ENCODE assay signal across 19 cellular contexts in the genomic region with DNA sequence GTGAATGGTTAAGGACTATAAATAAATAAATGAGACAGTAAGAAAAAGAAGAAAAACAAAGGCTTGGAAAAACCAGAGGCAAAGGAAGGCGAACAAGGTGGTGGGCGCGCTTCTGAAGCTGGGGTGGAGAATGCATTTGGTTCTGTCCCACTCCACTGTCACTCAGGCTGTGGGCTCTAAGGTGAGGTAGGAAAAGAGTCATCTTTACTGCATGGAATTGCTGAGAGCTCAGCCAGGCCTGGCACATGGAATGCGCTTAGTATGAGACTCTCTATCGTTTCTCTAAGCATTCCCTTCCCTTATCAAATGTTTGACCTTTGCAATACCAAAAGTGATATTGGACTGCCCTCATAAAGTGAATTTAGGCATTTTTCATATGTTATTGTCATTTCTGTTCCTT.
DNase-seq lines count a peak whose midpoint lies in the region; ATAC-seq and TF ChIP-seq lines count a peak whose summit lies in the region.
"Had no signal": no experiment of that assay in that cellular context is flagged by ENCODE, and none has a peak within 500 bp of the region (broad histone marks: within the 10 kb centered on the region; RNA-seq: fewer than 3 reads in every experiment).

No MANE protein-coding gene starts in this region.

- 79 to 88% methylated on average over 5 of the region's 5 CpGs for WGBS in heart right ventricle, 2 donors
- WGBS in mesenchymal stem cell: 97% methylated on average over 4 of the region's 5 CpGs
- WGBS in spleen, 5 donors: 89 to 98% (median 93%) methylated on average over 5 of the region's 5 CpGs

- no peak overlapping the region for H3K23ac ChIP-seq in mesenchymal stem cell (ENCODE audit: low read length in 2 of 2)

- H3K4me1 Mint-ChIP-seq in type B pancreatic cell (ENCODE audit: unreplicated experiment): no peaks in the 10 kb centered on the region
- H3K4me1 Mint-ChIP-seq: CD4-positive, CD25-positive, alpha-beta regulatory T cell had no signal

- TF ChIP-seq CTCF in heart right ventricle (IDR thresholded peaks at IDR 0.05) (no peak), type B pancreatic cell (conservative IDR thresholded peaks at IDR 0.05) (no peak), spleen (IDR thresholded peaks at IDR 0.05 in 8 of 11, conservative IDR thresholded peaks at IDR 0.05 in 3 of 11) (no peak), GM10266 (IDR thresholded peaks at IDR 0.05; ENCODE audit: control insufficient read depth, insufficient read depth, low read depth, missing control alignments) (no peak)

- H3K4me2 ChIP-seq in mesenchymal stem cell (ENCODE audit: low read length, poor library complexity, severe bottlenecking): no peak overlapping the region

- H2AK5ac ChIP-seq in mesenchymal stem cell (ENCODE audit: low read length, severe bottlenecking): no peak overlapping the region

- ATAC-seq in heart right ventricle: peak in 5 of 8 donors; percentile 29 to 63 (median 58)
- ATAC-seq in HG03097 (IDR thresholded peaks at IDR 0.05; ENCODE audit: low FRiP score, unreplicated experiment): no peak

- no peak overlapping the region for H3K4ac ChIP-seq in mesenchymal stem cell (ENCODE audit: low read depth in 1 of 2, low read length in 2 of 2)

- no peaks in the 10 kb centered on the region for H3K27me3 ChIP-seq in heart right ventricle
- H3K27me3 ChIP-seq in mesenchymal stem cell (ENCODE audit: control insufficient read depth in 1 of 2, insufficient read depth in 1 of 2, low read length in 2 of 2): no peaks in the 10 kb centered on the region
- no peaks in the 10 kb centered on the region for H3K27me3 ChIP-seq in spleen (replicated peaks in 1 of 7)
- H3K27me3 ChIP-seq: BE2C had no signal

- no peak overlapping the region for H2BK12ac ChIP-seq in mesenchymal stem cell (ENCODE audit: low read length in 2 of 2)

- no peak for DNase-seq in heart right ventricle
- DNase-seq in cardiac septum (ENCODE audit: low spot score): no peak
- no peak for DNase-seq in epithelial cell of prostate (ENCODE audit: low read depth, low spot score)
- DNase-seq in mesenchymal stem cell: no peak
- no peak for DNase-seq in type B pancreatic cell (ENCODE audit: extremely low spot score, unreplicated experiment)
- no peak for DNase-seq in spleen
- DNase-seq in GM10266 (ENCODE audit: extremely low spot score): no peak
- DNase-seq: BE2C; CD4-positive, CD25-positive, alpha-beta regulatory T cell; COR-L47; DMS 273 treated with DMSO at 0.1 percent for 48 hours; DND-41; NCI-H1105; NCI-H1694; NCI-H2081 treated with DMSO at 0.1 percent for 48 hours; NCI-H446 treated with DMSO at 0.1 percent for 48 hours; NK-92 treated with Interleukin-12 subunit alpha and Interleukin-12 subunit beta, amount 100 ng/mL, for 24 hours had no signal

- TF ChIP-seq POLR2A in spleen (IDR thresholded peaks at IDR 0.05): no peak

- H3K9me3 Mint-ChIP-seq in type B pancreatic cell: no peaks in the 10 kb centered on the region

- H3K27ac Mint-ChIP-seq in type B pancreatic cell: peak overlapping the region; percentile 87
- H3K27ac Mint-ChIP-seq: CD4-positive, CD25-positive, alpha-beta regulatory T cell had no signal

- H2AFZ ChIP-seq in mesenchymal stem cell (ENCODE audit: low read depth, low read length): no peak overlapping the region

- H4K91ac ChIP-seq in mesenchymal stem cell (ENCODE audit: low read length): no peak overlapping the region

- H3K18ac ChIP-seq in mesenchymal stem cell (ENCODE audit: low read depth in 1 of 2, low read length in 2 of 2): no peak overlapping the region

- no peak overlapping the region for H2BK5ac ChIP-seq in mesenchymal stem cell (ENCODE audit: low read depth, low read length, poor library complexity, severe bottlenecking)

- no peaks in the 10 kb centered on the region for H3K27me3 Mint-ChIP-seq in type B pancreatic cell
- H3K27me3 Mint-ChIP-seq: CD4-positive, CD25-positive, alpha-beta regulatory T cell had no signal

- H2BK15ac ChIP-seq in mesenchymal stem cell (ENCODE audit: low read depth, poor library complexity, severe bottlenecking): no peak overlapping the region

- H2BK120ac ChIP-seq in mesenchymal stem cell (ENCODE audit: low read depth, low read length): no peak overlapping the region

- peaks cover 43% of the 10 kb centered on the region for H3K36me3 Mint-ChIP-seq in type B pancreatic cell
- H3K36me3 Mint-ChIP-seq: CD4-positive, CD25-positive, alpha-beta regulatory T cell had no signal

- no peak overlapping the region for H4K8ac ChIP-seq in mesenchymal stem cell (ENCODE audit: low read length)

- no peaks in the 10 kb centered on the region for H3K9me3 ChIP-seq in heart right ventricle
- no peaks in the 10 kb centered on the region for H3K9me3 ChIP-seq in mesenchymal stem cell (ENCODE audit: control insufficient read depth, low read length)
- H3K9me3 ChIP-seq in spleen: no peaks in the 10 kb centered on the region
- H3K9me3 ChIP-seq: BE2C had no signal

- intact Hi-C loops in heart right ventricle (cut with DNase I) (loop anchor here in 1 of 10 donors (10.0 kb wide), 1 partner anchor 62 kb away; no protein-coding TSS in a partner anchor), cardiac septum (cut with DNase I) (no loop called here), spleen (cut with DNase I; ENCODE audit: low total_unique reads) (no loop called here)

- H3K4me1 ChIP-seq in heart right ventricle (peaks cover 0 to 16% (median 0%) of the 10 kb centered on the region in 9 donors), mesenchymal stem cell (ENCODE audit: control insufficient read depth, insufficient read depth, low read depth, low read length) (no peaks in the 10 kb centered on the region), spleen (no peaks in the 10 kb centered on the region)
- H3K4me1 ChIP-seq: BE2C had no signal

- H3K79me1 ChIP-seq in mesenchymal stem cell (replicated peaks; ENCODE audit: low read length, poor library complexity, severe bottlenecking): peaks cover 13% of the 10 kb centered on the region

- H3K9ac ChIP-seq in mesenchymal stem cell (ENCODE audit: low read length): peak overlapping the region; percentile 60

- H3K36me3 ChIP-seq in heart right ventricle (peaks cover 0 to 97% (median 25%) of the 10 kb centered on the region in 9 donors), mesenchymal stem cell (ENCODE audit: control insufficient read depth in 1 of 2, insufficient read depth in 2 of 2, low read depth in 1 of 2, low read length in 2 of 2) (peaks cover 39 to 61% of the 10 kb centered on the region in 2 experiments), spleen (no peaks in the 10 kb centered on the region)
- H3K36me3 ChIP-seq: BE2C had no signal

- H3K14ac ChIP-seq in mesenchymal stem cell (ENCODE audit: low read length in 2 of 2): no peak overlapping the region

- H3K4me3 Mint-ChIP-seq in type B pancreatic cell: no peak overlapping the region
- H3K4me3 Mint-ChIP-seq: CD4-positive, CD25-positive, alpha-beta regulatory T cell had no signal

- H3K4me3 ChIP-seq in heart right ventricle (no peak overlapping the region), mesenchymal stem cell (ENCODE audit: insufficient read depth in 1 of 2, low read depth in 1 of 2, low read length in 2 of 2) (no peak overlapping the region), spleen (no peak overlapping the region)
- H3K4me3 ChIP-seq: K562 had no signal

- H3K27ac ChIP-seq in heart right ventricle: peak overlapping the region in 5 of 10 donors; percentile 10 to 59 (median 38)
- peak overlapping the region; percentile 79 for H3K27ac ChIP-seq in epithelial cell of prostate
- H3K27ac ChIP-seq in mesenchymal stem cell (ENCODE audit: low read length, poor library complexity, severe bottlenecking): no peak overlapping the region
- H3K27ac ChIP-seq in spleen: no peak overlapping the region
